In the genomic region with DNA sequence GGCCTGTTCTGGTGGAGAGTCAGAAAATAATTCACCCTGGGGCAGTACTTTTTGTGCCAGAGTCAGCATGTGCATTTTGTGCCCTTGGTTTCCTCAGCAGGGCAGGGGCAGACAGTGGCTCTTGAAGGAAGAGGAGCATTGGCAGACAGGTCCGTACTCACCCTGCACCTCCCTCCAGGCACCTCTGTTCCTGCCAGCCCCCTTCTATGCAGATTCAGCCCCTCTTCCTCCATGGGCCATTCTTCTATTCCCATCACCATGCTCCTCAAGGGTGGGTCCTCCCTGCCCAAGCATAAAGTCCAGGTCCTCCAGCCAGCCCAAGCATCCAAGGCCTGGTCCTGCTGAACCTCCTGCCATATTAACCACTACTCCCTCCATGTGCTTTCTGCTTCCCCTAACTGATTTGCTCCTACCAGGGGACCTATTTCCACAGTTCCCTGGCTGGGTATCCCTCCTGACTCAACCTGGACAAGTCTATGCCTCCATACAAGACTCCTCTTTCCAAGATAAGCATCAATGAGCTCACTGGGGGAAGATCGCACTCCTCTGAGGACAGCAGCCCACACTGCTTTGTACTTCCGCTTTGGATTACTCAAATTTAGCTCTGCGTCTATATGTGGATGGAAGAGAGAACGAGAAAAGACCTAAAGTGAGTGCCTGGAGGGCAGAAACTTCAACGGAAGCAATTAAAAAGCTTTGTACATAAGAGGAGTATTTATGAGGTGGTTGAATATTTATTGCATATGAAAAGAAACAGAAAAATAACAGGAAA, we compare ENCODE assay signal across 9 cellular contexts. TPM values are rescaled to one million over a fixed set of nuclear protein-coding genes. Genes with fewer than 3 reads are reported as not detected.
DNase-seq lines count a peak whose midpoint lies in the region; ATAC-seq, FAIRE-seq and TF ChIP-seq lines count a peak whose summit lies in the region.
"Had no signal": no experiment of that assay in that cellular context is flagged by ENCODE, and none has a peak within 500 bp of the region (broad histone marks: within the 10 kb centered on the region; RNA-seq: fewer than 3 reads in every experiment).

No MANE protein-coding gene starts in this region.

- H3K27me3 ChIP-seq in astrocyte (ENCODE audit: insufficient read depth, low read length), result peaks cover 24% of the 10 kb centered on the region
- no peaks in the 10 kb centered on the region for H3K27me3 ChIP-seq in uterus

- no peaks in the 10 kb centered on the region for H3K36me3 Mint-ChIP-seq in astrocyte (ENCODE audit: low read depth, unreplicated experiment)

- no peak overlapping the region for H2AFZ ChIP-seq in astrocyte (ENCODE audit: low read depth, low read length)

- H3K4me3 ChIP-seq in astrocyte (ENCODE audit: insufficient read depth, low read depth, low read length) (no peak overlapping the region), uterus (no peak overlapping the region)

- H3K4me2 ChIP-seq in astrocyte (ENCODE audit: low read length), result no peak overlapping the region

- peaks cover 8% of the 10 kb centered on the region for H3K4me1 Mint-ChIP-seq in astrocyte (ENCODE audit: low read depth, unreplicated experiment)

- DNase-seq in astrocyte (ENCODE audit: low read depth) (no peak), HPDE6-E6E7 (ENCODE audit: extremely low spot score) (no peak), uterus (no peak)
- no peak for DNase-seq in NK-92 treated with Interleukin-12 subunit alpha and Interleukin-12 subunit beta, amount 100 ng/mL, for 24 hours (lab: John Stamatoyannopoulos, UW)

- H3K9ac ChIP-seq in astrocyte (ENCODE audit: low read length), result no peak overlapping the region

- peaks cover 25% of the 10 kb centered on the region for H3K27me3 Mint-ChIP-seq in astrocyte (ENCODE audit: low read depth, unreplicated experiment)

- H3K27ac Mint-ChIP-seq in astrocyte (ENCODE audit: unreplicated experiment), result peak overlapping the region; percentile 88

- FAIRE-seq in astrocyte (lab: Jason Lieb, UNC), result no peak
- FAIRE-seq: endothelial cell of umbilical vein had no signal

- no peaks in the 10 kb centered on the region for H4K20me1 ChIP-seq in astrocyte (ENCODE audit: insufficient read depth, low read length)

- H3K9me3 ChIP-seq in astrocyte (ENCODE audit: insufficient read depth, low read depth, low read length) (no peaks in the 10 kb centered on the region), uterus (no peaks in the 10 kb centered on the region)

- no peak for TF ChIP-seq POLR2A in GM18505 (IDR thresholded peaks at IDR 0.05; ENCODE audit: borderline replicate concordance, extremely low read depth, insufficient read depth, insufficient read length)
- no peak for TF ChIP-seq POLR2A in uterus (IDR thresholded peaks at IDR 0.05)

- no peaks in the 10 kb centered on the region for H3K9me3 Mint-ChIP-seq in astrocyte (ENCODE audit: unreplicated experiment)

- H3K27ac ChIP-seq in astrocyte (ENCODE audit: low read depth, low read length), result no peak overlapping the region
- no peak overlapping the region for H3K27ac ChIP-seq in uterus

- H3K4me1 ChIP-seq in astrocyte (ENCODE audit: insufficient read depth, low read length) (no peaks in the 10 kb centered on the region), uterus (no peaks in the 10 kb centered on the region)

- ATAC-seq in GM18505 (IDR thresholded peaks at IDR 0.05; ENCODE audit: unreplicated experiment) (peak; percentile 25), GM21717 (IDR thresholded peaks at IDR 0.05; ENCODE audit: unreplicated experiment) (peak; percentile 13), HG03558 (IDR thresholded peaks at IDR 0.05; ENCODE audit: extremely low read depth, unreplicated experiment) (peak; percentile 5), GM18861 (IDR thresholded peaks at IDR 0.05; ENCODE audit: unreplicated experiment) (no peak)

- TF ChIP-seq CTCF in astrocyte (IDR thresholded peaks at IDR 0.05; ENCODE audit: insufficient read depth, low read depth, low read length), result no peak
- TF ChIP-seq CTCF in uterus (IDR thresholded peaks at IDR 0.05), result no peak

- H3K79me2 ChIP-seq in astrocyte (ENCODE audit: insufficient read depth, low read length), result no peaks in the 10 kb centered on the region

- no peak overlapping the region for H3K4me3 Mint-ChIP-seq in astrocyte (ENCODE audit: unreplicated experiment)

- intact Hi-C loops in uterus (cut with DNase I; ENCODE audit: low total_unique reads), result no loop called here

- no peaks in the 10 kb centered on the region for H3K36me3 ChIP-seq in astrocyte (ENCODE audit: insufficient read depth, low read length)
- H3K36me3 ChIP-seq in uterus, result no peaks in the 10 kb centered on the region

RNA-seq across cellular contexts. Expression of a gene that starts 9.3 kb away (rescaled TPM):
- total RNA-seq in astrocyte, result 0.07 TPM in 1 of 2 replicates, not detected in the other
- total RNA-seq in uterus, result 1 to 10 TPM in 1 of 4 donors, under 1 TPM in 1, not detected in 2; 0.18 to 1.3 TPM
- total RNA-seq: endothelial cell of umbilical vein had no signal

RNA-seq across cellular contexts. Expression of a gene that starts 39.7 kb away (rescaled TPM):
- total RNA-seq in astrocyte (not detected in 2 replicates), uterus (not detected)
- total RNA-seq: endothelial cell of umbilical vein had no signal

RNA-seq across cellular contexts. Expression of a gene that starts 52.8 kb away (rescaled TPM):
- total RNA-seq in astrocyte (not detected in 2 replicates), uterus (not detected)
- total RNA-seq: endothelial cell of umbilical vein had no signal
